Comparison of ENCODE assay signal across 7 cellular contexts in genomic region chr1:144894454-144895201, GRCh38.
DNase-seq lines count a peak whose midpoint lies in the region; ATAC-seq and TF ChIP-seq lines count a peak whose summit lies in the region.
"Not testable (repeated sequence)": the region's sequence is repeated elsewhere in the genome, so short reads cannot be mapped to it uniquely, and the experiment has no call there.

No MANE protein-coding gene starts in this region.

- in situ Hi-C loops in IMR-90 (cut with MboI; ENCODE audit: low sequenced_read_pairs), result not testable (repeated sequence)

- H3K4me2 ChIP-seq in IMR-90 (ENCODE audit: low read depth, low read length), result not testable (repeated sequence)

- H3K9me3 ChIP-seq in IMR-90 (ENCODE audit: control insufficient read depth, insufficient read depth, low read length); left lung; mucosa of descending colon; upper lobe of right lung: not testable (repeated sequence)

- H2AK5ac ChIP-seq in IMR-90 (ENCODE audit: low read depth, low read length), result not testable (repeated sequence)

- not testable (repeated sequence) for H3K4ac ChIP-seq in IMR-90 (ENCODE audit: low read depth, low read length)

- not testable (repeated sequence) for H2BK120ac ChIP-seq in IMR-90 (ENCODE audit: low read depth, low read length)

- ATAC-seq in IMR-90 (ENCODE audit: low read depth) (peak; percentile 96), Right ventricle myocardium inferior (peak; percentile 94), left cardiac atrium (peak; percentile 94 to 95), left lung (peak; percentile 83), mucosa of descending colon (peak; percentile 64), sciatic nerve (peak; percentile 96), upper lobe of right lung (peak; percentile 86)

- not testable (repeated sequence) for H3K9ac ChIP-seq in IMR-90 (ENCODE audit: low read depth, low read length)

- dilution Hi-C loops in IMR-90 (cut with HindIII; ENCODE audit: low sequenced_read_pairs, unreplicated experiment), result not testable (repeated sequence)

- H2BK15ac ChIP-seq in IMR-90 (ENCODE audit: low read depth, low read length), result not testable (repeated sequence)

- H3K18ac ChIP-seq in IMR-90 (ENCODE audit: low read depth, low read length), result not testable (repeated sequence)

- not testable (repeated sequence) for H3K56ac ChIP-seq in IMR-90 (ENCODE audit: extremely low read depth, insufficient read depth, low read length)

- not testable (repeated sequence) for H4K8ac ChIP-seq in IMR-90 (ENCODE audit: low read depth in 2 of 2, low read length in 2 of 2)

- not testable (repeated sequence) for H3K23ac ChIP-seq in IMR-90 (ENCODE audit: low read depth, low read length)

- not testable (repeated sequence) for H3K4me3 ChIP-seq in IMR-90 (ENCODE audit: insufficient read depth, low read depth, low read length); left lung; mucosa of descending colon; upper lobe of right lung

- WGBS in IMR-90 (ENCODE audit: extremely low coverage in 2 of 2, insufficient read length in 1 of 2), 2 experiments, result no CpG with 5 or more reads among the region's 5 CpGs

- not testable (repeated sequence) for H4K91ac ChIP-seq in IMR-90 (ENCODE audit: insufficient read depth, low read depth, low read length)

- H3K14ac ChIP-seq in IMR-90 (replicated peaks; ENCODE audit: low read depth, low read length), result not testable (repeated sequence)

- not testable (repeated sequence) for TF ChIP-seq CTCF in IMR-90 (conservative IDR thresholded peaks at IDR 0.05; ENCODE audit: low read depth, low read length); left lung (IDR thresholded peaks at IDR 0.05); mucosa of descending colon (IDR thresholded peaks at IDR 0.05); upper lobe of right lung (IDR thresholded peaks at IDR 0.05)

- TF ChIP-seq POLR2A in IMR-90 (IDR thresholded peaks at IDR 0.05; ENCODE audit: low read depth, low read length), result not testable (repeated sequence)

- H3K4me1 ChIP-seq in IMR-90 (ENCODE audit: control insufficient read depth, insufficient read depth, low read length); left lung; mucosa of descending colon (ENCODE audit: low read depth); upper lobe of right lung: not testable (repeated sequence)

- POLR2A ChIA-PET in IMR-90 (lab: Charles Lee; ENCODE audit: unreplicated experiment), result not testable (repeated sequence)

- not testable (repeated sequence) for H3K36me3 ChIP-seq in IMR-90 (ENCODE audit: control insufficient read depth, insufficient read depth, low read length); left lung; mucosa of descending colon (ENCODE audit: low read depth); upper lobe of right lung

- not testable (repeated sequence) for DNase-seq in IMR-90; Right ventricle myocardium inferior (ENCODE audit: missing footprints); left cardiac atrium; left lung; mucosa of descending colon; sciatic nerve (ENCODE audit: low spot score); upper lobe of right lung

- not testable (repeated sequence) for H2BK20ac ChIP-seq in IMR-90 (ENCODE audit: low read depth, low read length)

- not testable (repeated sequence) for H3K27me3 ChIP-seq in IMR-90 (ENCODE audit: control insufficient read depth, insufficient read depth, low read length); left lung; upper lobe of right lung

- not testable (repeated sequence) for H2AFZ ChIP-seq in IMR-90 (replicated peaks; ENCODE audit: low read length, poor library complexity)

- not testable (repeated sequence) for H3K9me1 ChIP-seq in IMR-90 (ENCODE audit: insufficient read depth, low read length)

- CTCF ChIA-PET in IMR-90 (lab: Yijun Ruan, JAX), result not testable (repeated sequence)

- intact Hi-C loops in IMR-90 (cut with micrococcal nuclease); Right ventricle myocardium inferior (cut with DNase I); left cardiac atrium (cut with DNase I); left lung (cut with DNase I); mucosa of descending colon (cut with DNase I, micrococcal nuclease); sciatic nerve (cut with DNase I); upper lobe of right lung (cut with DNase I): not testable (repeated sequence)

- not testable (repeated sequence) for H4K20me1 ChIP-seq in IMR-90 (ENCODE audit: insufficient read depth, low read length)

- not testable (repeated sequence) for H3K79me1 ChIP-seq in IMR-90 (ENCODE audit: low read depth in 1 of 2, low read length in 2 of 2)

- BruUV-seq in IMR-90 (replicated peaks; lab: Mats Ljungman, UMichigan), result not testable (repeated sequence)

- H4K5ac ChIP-seq in IMR-90 (ENCODE audit: low read depth, low read length), result not testable (repeated sequence)

- not testable (repeated sequence) for H2BK5ac ChIP-seq in IMR-90 (ENCODE audit: low read depth, low read length, poor library complexity, severe bottlenecking)

- H2AK9ac ChIP-seq in IMR-90 (replicated peaks; ENCODE audit: low read depth, low read length, poor library complexity), result not testable (repeated sequence)

- not testable (repeated sequence) for TF ChIP-seq RAD21 in IMR-90 (IDR thresholded peaks at IDR 0.05; ENCODE audit: low read length)

- not testable (repeated sequence) for H3K27ac ChIP-seq in IMR-90 (ENCODE audit: insufficient read depth, low read length); left lung; upper lobe of right lung
